In genomic region chr3:42980209-42980608, GRCh38 we compare ENCODE assay signal across 10 cellular contexts. TPM values are rescaled to one million over a fixed set of nuclear protein-coding genes. Genes with fewer than 3 reads are reported as not detected.
DNase-seq lines count a peak whose midpoint lies in the region; ATAC-seq and TF ChIP-seq lines count a peak whose summit lies in the region.
"Had no signal": no experiment of that assay in that cellular context is flagged by ENCODE, and none has a peak within 500 bp of the region (broad histone marks: within the 10 kb centered on the region; RNA-seq: fewer than 3 reads in every experiment).

No MANE protein-coding gene starts in this region.

- H3K79me1 ChIP-seq in H9 (ENCODE audit: insufficient read depth, low read depth, low read length, poor library complexity, severe bottlenecking): no peaks in the 10 kb centered on the region

- H3K56ac ChIP-seq in H9 (ENCODE audit: insufficient read length, low read depth, low read length): no peak overlapping the region

- H2BK20ac ChIP-seq in H9 (ENCODE audit: low read depth, low read length, poor library complexity, severe bottlenecking): no peak overlapping the region

- H3K27ac Mint-ChIP-seq in H9: peak overlapping the region in 1 of 3 experiments; percentile 54; a peak in 1 of 7 replicates
- no peak overlapping the region for H3K27ac Mint-ChIP-seq in activated T-helper 17 cell treated with anti-CD3 and anti-CD28 coated beads, Interleukin-2, amount 50 U/mL, for 72 hours
- no peak overlapping the region for H3K27ac Mint-ChIP-seq in stimulated activated naive B cell treated with anti-CD40 and anti-IgM and Interleukin-4, amounts not matched to agents 10 μg/mL and 1 μg/mL and 100 μg/mL, for 72 hours
- H3K27ac Mint-ChIP-seq in activated CD4-positive, alpha-beta T cell treated with anti-CD3 and anti-CD28 coated beads, Interleukin-2, amount 10 ng/mL, durations not matched to agents 7 days and 5 days: no peak overlapping the region

- H3K27me3 Mint-ChIP-seq in H9 (ENCODE audit: low read depth): peaks cover 57% of the 10 kb centered on the region
- peaks cover 36% of the 10 kb centered on the region for H3K27me3 Mint-ChIP-seq in activated T-helper 17 cell treated with anti-CD3 and anti-CD28 coated beads, Interleukin-2, amount 50 U/mL, for 72 hours
- peaks cover 44 to 53% of the 10 kb centered on the region in 2 donors for H3K27me3 Mint-ChIP-seq in stimulated activated naive B cell treated with anti-CD40 and anti-IgM and Interleukin-4, amounts not matched to agents 10 μg/mL and 1 μg/mL and 100 μg/mL, for 72 hours
- peaks cover 39% of the 10 kb centered on the region for H3K27me3 Mint-ChIP-seq in activated CD4-positive, alpha-beta T cell treated with anti-CD3 and anti-CD28 coated beads, Interleukin-2, amount 10 ng/mL, durations not matched to agents 7 days and 5 days

- no CpG with 5 or more reads among the region's 12 CpGs for WGBS in H9 (ENCODE audit: extremely low coverage, insufficient read length, low lambda C conversion rate)

- H3K9me3 ChIP-seq in H9 (ENCODE audit: control insufficient read depth, low read depth, low read length): peaks cover 6% of the 10 kb centered on the region
- H3K9me3 ChIP-seq: colonic mucosa had no signal

- H3K23ac ChIP-seq in H9 (ENCODE audit: insufficient read length, low read depth, low read length): no peak overlapping the region

- H3K27me3 ChIP-seq in H9 (ENCODE audit: insufficient read depth, low read length): no peaks in the 10 kb centered on the region; the same call in 1 of the 2 replicates

- no peak overlapping the region for H3T11ph ChIP-seq in H9 (ENCODE audit: low read length)

- no peak overlapping the region for H3K4ac ChIP-seq in H9 (ENCODE audit: low read depth, low read length)

- peaks cover 5% of the 10 kb centered on the region; the same call in 1 of the 2 replicates for H3K4me1 ChIP-seq in H9 (ENCODE audit: insufficient read depth, low read length)
- H3K4me1 ChIP-seq: colonic mucosa had no signal

- no peak overlapping the region for H3K27ac ChIP-seq in H9 (ENCODE audit: insufficient read length, low read depth, low read length)
- H3K27ac ChIP-seq: colonic mucosa had no signal

- POLR2A ChIA-PET in activated CD4-positive, alpha-beta T cell treated with anti-CD3 and anti-CD28 coated beads, Interleukin-2, amount 10 ng/mL, durations not matched to agents 7 days and 5 days (lab: Charles Lee): no interaction called here

- no peak overlapping the region for H2BK5ac ChIP-seq in H9 (ENCODE audit: insufficient read length, low read length)

- no peaks in the 10 kb centered on the region for H4K20me1 ChIP-seq in H9 (ENCODE audit: control insufficient read depth, insufficient read depth, insufficient read length)

- H3K9ac ChIP-seq in H9 (ENCODE audit: extremely low read depth, insufficient read length, low read length): no peak overlapping the region

- H2AK5ac ChIP-seq in H9 (ENCODE audit: insufficient read length, low read length): no peak overlapping the region

- no peak for TF ChIP-seq CTCF in H9 (conservative IDR thresholded peaks at IDR 0.05)

- H3K18ac ChIP-seq in H9 (ENCODE audit: insufficient read length, low read depth, low read length): no peak overlapping the region

- DNase-seq in H9 (no peak), left lobe of liver (ENCODE audit: low spot score) (no peak), DMS 273 treated with DMSO at 0.1 percent for 48 hours (lab: John Stamatoyannopoulos, UW) (no peak)
- DNase-seq in stimulated activated naive B cell treated with anti-CD40 and anti-IgM and Interleukin-4, amounts not matched to agents 10 μg/mL and 1 μg/mL and 100 μg/mL, for 72 hours: no peak
- no peak for DNase-seq in activated CD4-positive, alpha-beta T cell treated with anti-CD3 and anti-CD28 coated beads, Interleukin-2, amount 10 ng/mL, durations not matched to agents 7 days and 5 days
- DNase-seq: colonic mucosa, NCI-H446 treated with DMSO at 0.1 percent for 48 hours, SHP77 treated with DMSO at 0.1 percent for 48 hours had no signal

- H3K4me1 Mint-ChIP-seq in H9: peaks cover 43 to 51% of the 10 kb centered on the region in 2 experiments
- no peaks in the 10 kb centered on the region for H3K4me1 Mint-ChIP-seq in activated T-helper 17 cell treated with anti-CD3 and anti-CD28 coated beads, Interleukin-2, amount 50 U/mL, for 72 hours
- H3K4me1 Mint-ChIP-seq in stimulated activated naive B cell treated with anti-CD40 and anti-IgM and Interleukin-4, amounts not matched to agents 10 μg/mL and 1 μg/mL and 100 μg/mL, for 72 hours: peaks cover 7 to 18% of the 10 kb centered on the region in 2 donors
- peaks cover 4% of the 10 kb centered on the region for H3K4me1 Mint-ChIP-seq in activated CD4-positive, alpha-beta T cell treated with anti-CD3 and anti-CD28 coated beads, Interleukin-2, amount 10 ng/mL, durations not matched to agents 7 days and 5 days

- H3K14ac ChIP-seq in H9 (ENCODE audit: insufficient read depth, low read length): no peak overlapping the region

- peaks cover 8 to 14% (median 9%) of the 10 kb centered on the region in 3 experiments for H3K36me3 Mint-ChIP-seq in H9 (ENCODE audit: insufficient read depth in 1 of 3, low read depth in 3 of 3)
- H3K36me3 Mint-ChIP-seq in activated T-helper 17 cell treated with anti-CD3 and anti-CD28 coated beads, Interleukin-2, amount 50 U/mL, for 72 hours (ENCODE audit: low read depth): no peaks in the 10 kb centered on the region
- peaks cover 0 to 10% of the 10 kb centered on the region in 2 donors for H3K36me3 Mint-ChIP-seq in stimulated activated naive B cell treated with anti-CD40 and anti-IgM and Interleukin-4, amounts not matched to agents 10 μg/mL and 1 μg/mL and 100 μg/mL, for 72 hours
- H3K36me3 Mint-ChIP-seq in activated CD4-positive, alpha-beta T cell treated with anti-CD3 and anti-CD28 coated beads, Interleukin-2, amount 10 ng/mL, durations not matched to agents 7 days and 5 days (ENCODE audit: low read depth): no peaks in the 10 kb centered on the region

- H4K91ac ChIP-seq in H9 (ENCODE audit: insufficient read length, low read depth, low read length): no peak overlapping the region

- H4K8ac ChIP-seq in H9 (replicated peaks; ENCODE audit: insufficient read length, low read depth, low read length): no peak overlapping the region

- CTCF ChIA-PET in activated CD4-positive, alpha-beta T cell treated with anti-CD3 and anti-CD28 coated beads, Interleukin-2, amount 10 ng/mL, durations not matched to agents 7 days and 5 days (lab: Charles Lee): no interaction called here

- H2BK12ac ChIP-seq in H9 (ENCODE audit: insufficient read length, low read depth, low read length): no peak overlapping the region

- peaks cover 13 to 17% of the 10 kb centered on the region in 2 experiments for H3K9me3 Mint-ChIP-seq in H9
- no peaks in the 10 kb centered on the region for H3K9me3 Mint-ChIP-seq in activated T-helper 17 cell treated with anti-CD3 and anti-CD28 coated beads, Interleukin-2, amount 50 U/mL, for 72 hours
- peaks cover 6 to 10% of the 10 kb centered on the region in 2 donors for H3K9me3 Mint-ChIP-seq in stimulated activated naive B cell treated with anti-CD40 and anti-IgM and Interleukin-4, amounts not matched to agents 10 μg/mL and 1 μg/mL and 100 μg/mL, for 72 hours
- peaks cover 11% of the 10 kb centered on the region for H3K9me3 Mint-ChIP-seq in activated CD4-positive, alpha-beta T cell treated with anti-CD3 and anti-CD28 coated beads, Interleukin-2, amount 10 ng/mL, durations not matched to agents 7 days and 5 days

- no peak overlapping the region for H2BK120ac ChIP-seq in H9 (ENCODE audit: low read depth, low read length, poor library complexity, severe bottlenecking)

- no peak overlapping the region for H2AFZ ChIP-seq in H9 (ENCODE audit: low read length)

- H3K23me2 ChIP-seq in H9 (ENCODE audit: insufficient read length, low read depth, low read length, poor library complexity, severe bottlenecking): peaks cover 9% of the 10 kb centered on the region

- H4K5ac ChIP-seq in H9 (ENCODE audit: insufficient read length, low read depth, low read length): no peak overlapping the region

- peak overlapping the region; percentile 83 to 85 for H3K4me3 Mint-ChIP-seq in H9
- H3K4me3 Mint-ChIP-seq in activated T-helper 17 cell treated with anti-CD3 and anti-CD28 coated beads, Interleukin-2, amount 50 U/mL, for 72 hours: peak overlapping the region; percentile 15
- peak overlapping the region; percentile 36 to 63 for H3K4me3 Mint-ChIP-seq in stimulated activated naive B cell treated with anti-CD40 and anti-IgM and Interleukin-4, amounts not matched to agents 10 μg/mL and 1 μg/mL and 100 μg/mL, for 72 hours
- no peak overlapping the region for H3K4me3 Mint-ChIP-seq in activated CD4-positive, alpha-beta T cell treated with anti-CD3 and anti-CD28 coated beads, Interleukin-2, amount 10 ng/mL, durations not matched to agents 7 days and 5 days

- ATAC-seq in activated T-helper 17 cell treated with anti-CD3 and anti-CD28 coated beads, Interleukin-2, amount 50 U/mL, for 72 hours (replicated peaks): no peak
- ATAC-seq in left lobe of liver (peak; percentile 11), HG03565 (IDR thresholded peaks at IDR 0.05; ENCODE audit: unreplicated experiment) (no peak)
- ATAC-seq in stimulated activated naive B cell treated with anti-CD40 and anti-IgM and Interleukin-4, amounts not matched to agents 10 μg/mL and 1 μg/mL and 100 μg/mL, for 72 hours (replicated peaks): no peak

- H3K4me2 ChIP-seq in H9 (ENCODE audit: insufficient read depth, insufficient read length, low read length): peak overlapping the region; percentile 60

- H3K79me2 ChIP-seq in H9 (ENCODE audit: insufficient read depth, low read length): no peaks in the 10 kb centered on the region

- no peak overlapping the region for H2BK15ac ChIP-seq in H9 (ENCODE audit: low read depth, low read length)

RNA-seq across cellular contexts. Expression of gene GASK1A, which starts 1.1 kb away (rescaled TPM):
- 5.3 and 5.4 TPM in 2 replicates for total RNA-seq in H9 (2021)
- total RNA-seq in activated T-helper 17 cell treated with anti-CD3 and anti-CD28 coated beads, Interleukin-2, amount 50 U/mL, for 72 hours: not detected
- total RNA-seq in left lobe of liver: 19.9 TPM
- not detected for total RNA-seq in activated CD4-positive, alpha-beta T cell treated with anti-CD3 and anti-CD28 coated beads, Interleukin-2, amount 10 ng/mL, durations not matched to agents 7 days and 5 days
